11 cellular contexts compared by ENCODE assay signal in genomic region chr19:49554701-49555181, GRCh38. TPM values are rescaled to one million over a fixed set of nuclear protein-coding genes. Genes with fewer than 3 reads are reported as not detected.
A peak's percentile ranks its signal among the peaks of the same experiment; 100 is the strongest.
DNase-seq lines count a peak whose midpoint lies in the region; ATAC-seq and TF ChIP-seq lines count a peak whose summit lies in the region.
"Had no signal": no experiment of that assay in that cellular context is flagged by ENCODE, and none has a peak within 500 bp of the region (broad histone marks: within the 10 kb centered on the region; RNA-seq: fewer than 3 reads in every experiment).

No MANE protein-coding gene starts in this region.

- no peaks in the 10 kb centered on the region for H3K79me2 ChIP-seq in Karpas-422 (ENCODE audit: low read length)

- H3K9me3 ChIP-seq in T-helper 17 cell (ENCODE audit: control insufficient read depth, low read length, poor library complexity, severe bottlenecking) = no peaks in the 10 kb centered on the region
- no peaks in the 10 kb centered on the region for H3K9me3 ChIP-seq in stomach
- H3K9me3 ChIP-seq in Karpas-422 (ENCODE audit: low read length) = no peaks in the 10 kb centered on the region
- H3K9me3 ChIP-seq: MG63 had no signal

- DNase-seq in T-helper 17 cell (peak in 2 of 3 donors; percentile 29 to 41), left colon (peak in 1 of 2 donors; percentile 40), stomach (no peak), Karpas-422 (no peak), NCI-H524 treated with DMSO at 0.1 percent for 48 hours (lab: John Stamatoyannopoulos, UW) (no peak), H4 (ENCODE audit: low spot score) (no peak)
- DNase-seq: cerebellar nuclear complex, MG63, SHP77 had no signal

- no peak overlapping the region for H3K4me3 ChIP-seq in stomach
- no peak overlapping the region for H3K4me3 ChIP-seq in Karpas-422 (ENCODE audit: low read length)
- H3K4me3 ChIP-seq: MG63 had no signal

- peak overlapping the region; percentile 96 for H3K27ac Mint-ChIP-seq in T-helper 17 cell
- H3K27ac Mint-ChIP-seq in activated naive CD8-positive, alpha-beta T cell = peak overlapping the region; percentile 99
- H3K27ac Mint-ChIP-seq: stimulated activated memory B cell treated with anti-CD40 and anti-IgM and Interleukin-4, amounts not matched to agents 10 μg/mL and 1 μg/mL and 100 μg/mL, for 72 hours had no signal

- H3K9me3 Mint-ChIP-seq in activated naive CD8-positive, alpha-beta T cell (ENCODE audit: low read depth) = no peaks in the 10 kb centered on the region
- H3K9me3 Mint-ChIP-seq: stimulated activated memory B cell treated with anti-CD40 and anti-IgM and Interleukin-4, amounts not matched to agents 10 μg/mL and 1 μg/mL and 100 μg/mL, for 72 hours had no signal

- TF ChIP-seq CTCF in stomach (IDR thresholded peaks at IDR 0.05) = no peak

- intact Hi-C loops in left colon (cut with DNase I, micrococcal nuclease) = no loop called here
- intact Hi-C loops in stomach (cut with DNase I; ENCODE audit: low total_unique reads) = no loop called here

- TF ChIP-seq POLR2A in stomach (IDR thresholded peaks at IDR 0.05) = no peak

- peak overlapping the region; percentile 71 for H3K4me3 Mint-ChIP-seq in T-helper 17 cell
- H3K4me3 Mint-ChIP-seq in activated naive CD8-positive, alpha-beta T cell = peak overlapping the region; percentile 77
- H3K4me3 Mint-ChIP-seq: stimulated activated memory B cell treated with anti-CD40 and anti-IgM and Interleukin-4, amounts not matched to agents 10 μg/mL and 1 μg/mL and 100 μg/mL, for 72 hours had no signal

- no peak overlapping the region for H3K9ac ChIP-seq in Karpas-422 (ENCODE audit: low read length)

- H3K4me1 ChIP-seq in stomach (peaks cover 27 to 56% (median 47%) of the 10 kb centered on the region in 4 donors), Karpas-422 (ENCODE audit: low read length) (no peaks in the 10 kb centered on the region)

- no peaks in the 10 kb centered on the region for H3K27me3 Mint-ChIP-seq in T-helper 17 cell
- H3K27me3 Mint-ChIP-seq in activated naive CD8-positive, alpha-beta T cell = no peaks in the 10 kb centered on the region
- H3K27me3 Mint-ChIP-seq: stimulated activated memory B cell treated with anti-CD40 and anti-IgM and Interleukin-4, amounts not matched to agents 10 μg/mL and 1 μg/mL and 100 μg/mL, for 72 hours had no signal

- H3K27me3 ChIP-seq in stomach (no peaks in the 10 kb centered on the region), Karpas-422 (ENCODE audit: low read length) (no peaks in the 10 kb centered on the region)
- H3K27me3 ChIP-seq: MG63 had no signal

- H3K9me2 ChIP-seq in Karpas-422 (replicated peaks; ENCODE audit: insufficient read depth, low read length) = no peaks in the 10 kb centered on the region

- no peak overlapping the region for H2AFZ ChIP-seq in Karpas-422 (ENCODE audit: low read length)

- no peaks in the 10 kb centered on the region; the same call in 1 of the 2 replicates for H4K20me1 ChIP-seq in Karpas-422 (ENCODE audit: insufficient read depth, low read depth, low read length)

- peaks cover 6% of the 10 kb centered on the region for H3K36me3 Mint-ChIP-seq in T-helper 17 cell (ENCODE audit: low read depth)
- peaks cover 9% of the 10 kb centered on the region for H3K36me3 Mint-ChIP-seq in activated naive CD8-positive, alpha-beta T cell

- no peak for ATAC-seq in T-helper 17 cell
- peak; percentile 25 for ATAC-seq in left colon
- ATAC-seq: stimulated activated memory B cell treated with anti-CD40 and anti-IgM and Interleukin-4, amounts not matched to agents 10 μg/mL and 1 μg/mL and 100 μg/mL, for 72 hours had no signal

- 49 to 67% (median 63%) methylated on average over 17 of the region's 17 CpGs for WGBS in stomach, 5 donors

- no peak for TF ChIP-seq EP300 in stomach (IDR thresholded peaks at IDR 0.05)

- H3K4me1 Mint-ChIP-seq in T-helper 17 cell = peaks cover 43% of the 10 kb centered on the region
- H3K4me1 Mint-ChIP-seq in activated naive CD8-positive, alpha-beta T cell (ENCODE audit: low read depth) = peaks cover 67% of the 10 kb centered on the region

- no peak overlapping the region for H3K4me2 ChIP-seq in Karpas-422 (ENCODE audit: low read depth, low read length, poor library complexity, severe bottlenecking)

- peaks cover 30 to 55% (median 46%) of the 10 kb centered on the region in 4 donors for H3K36me3 ChIP-seq in stomach
- peaks cover 24% of the 10 kb centered on the region for H3K36me3 ChIP-seq in Karpas-422 (ENCODE audit: insufficient read depth, low read length)

- peak overlapping the region; percentile 74 to 86 (median 80) for H3K27ac ChIP-seq in stomach
- no peak overlapping the region for H3K27ac ChIP-seq in Karpas-422 (ENCODE audit: low read length)

RNA-seq across cellular contexts. Expression of gene NOSIP, which starts 25.6 kb away (rescaled TPM):
- total RNA-seq in T-helper 17 cell = 100 to 1,000 TPM; 161 to 195 TPM
- total RNA-seq in left colon = 10 to 100 TPM; 62.8 to 66.4 TPM
- total RNA-seq in stomach = 100 to 1,000 TPM in 1 of 5 donors, 10 to 100 TPM in 4; 18.1 to 354 (median 70.5) TPM
- 100 to 1,000 TPM in 2 of 3 donors, 10 to 100 TPM in 1; 94.6 to 154 (median 113) TPM for polyA plus RNA-seq in stomach
- 68.5 and 136 TPM in 2 replicates for total RNA-seq in Karpas-422 (2014; rRNA removed; shearing (Covaris generic); ENCODE audit: low replicate concordance)
- 95.7 and 114 TPM in 2 replicates for total RNA-seq in H4 (2014; rRNA removed; shearing (Covaris generic))

RNA-seq across cellular contexts. Expression of gene PRRG2, which starts 26.4 kb away (rescaled TPM):
- total RNA-seq in T-helper 17 cell (1 to 10 TPM; 1.1 to 1.3 TPM), left colon (10 to 100 TPM; 22.4 to 26.1 TPM), stomach (10 to 100 TPM in 1 of 5 donors, 1 to 10 TPM in 2, not detected in 2; 5.9 to 12.5 (median 10.0) TPM)
- 10 to 100 TPM in 1 of 3 donors, 1 to 10 TPM in 2; 8.6 to 14.7 (median 9.0) TPM for polyA plus RNA-seq in stomach
- 1.3 and 3.8 TPM in 2 replicates for total RNA-seq in Karpas-422 (2014; rRNA removed; shearing (Covaris generic); ENCODE audit: low replicate concordance)
- 0.56 TPM in 1 of 2 replicates, not detected in the other for total RNA-seq in H4 (2014; rRNA removed; shearing (Covaris generic))

RNA-seq across cellular contexts. Expression of gene RCN3, which starts 26.9 kb away (rescaled TPM):
- total RNA-seq in T-helper 17 cell = 1 to 10 TPM in 1 of 2 donors, under 1 TPM in 1; 0.97 to 1.3 TPM
- total RNA-seq in left colon = 10 to 100 TPM; 18.2 to 21.7 TPM
- 100 to 1,000 TPM in 1 of 5 donors, 10 to 100 TPM in 2, 1 to 10 TPM in 1, not detected in 1; 3.1 to 553 (median 18.1) TPM for total RNA-seq in stomach
- polyA plus RNA-seq in stomach = 10 to 100 TPM in 2 of 3 donors, 1 to 10 TPM in 1; 9.9 to 17.6 (median 10.1) TPM
- total RNA-seq in Karpas-422 (2014; rRNA removed; shearing (Covaris generic); ENCODE audit: low replicate concordance) = 0.22 TPM in 1 of 2 replicates, not detected in the other
- 6.1 and 7.6 TPM in 2 replicates for total RNA-seq in H4 (2014; rRNA removed; shearing (Covaris generic))

RNA-seq across cellular contexts. Expression of gene PRR12, which starts 36.2 kb away (rescaled TPM):
- total RNA-seq in T-helper 17 cell (10 to 100 TPM; 44.6 to 50.7 TPM), left colon (10 to 100 TPM; 20.5 to 26.4 TPM), stomach (10 to 100 TPM in 3 of 5 donors, 1 to 10 TPM in 2; 4.6 to 88.3 (median 13.9) TPM)
- polyA plus RNA-seq in stomach = 10 to 100 TPM in 1 of 3 donors, 1 to 10 TPM in 2; 3.1 to 16.7 (median 5.6) TPM
- total RNA-seq in Karpas-422 (2014; rRNA removed; shearing (Covaris generic); ENCODE audit: low replicate concordance) = 8.7 and 12.8 TPM in 2 replicates
- 0.99 and 1.0 TPM in 2 replicates for total RNA-seq in H4 (2014; rRNA removed; shearing (Covaris generic))

RNA-seq across cellular contexts. Expression of gene FCGRT, which starts 42.3 kb away (rescaled TPM):
- total RNA-seq in T-helper 17 cell = 10 to 100 TPM; 18.7 to 24.6 TPM
- total RNA-seq in left colon = 100 to 1,000 TPM; 411 to 508 TPM
- total RNA-seq in stomach = 100 to 1,000 TPM in 4 of 5 donors, 10 to 100 TPM in 1; 90.2 to 634 (median 183) TPM
- 10 to 100 TPM; 79.0 to 94.8 (median 92.0) TPM for polyA plus RNA-seq in stomach
- 1.8 and 3.5 TPM in 2 replicates for total RNA-seq in Karpas-422 (2014; rRNA removed; shearing (Covaris generic); ENCODE audit: low replicate concordance)
- total RNA-seq in H4 (2014; rRNA removed; shearing (Covaris generic)) = 2.3 and 2.7 TPM in 2 replicates

Comparison
In these comparisons a context has a peak if more than half of its experiments do, and no peak if none do; other contexts are left out.
1. DNase-seq: peak in T-helper 17 cell (2 of 3); none in stomach (single experiment), Karpas-422 (single experiment), NCI-H524 treated with DMSO at 0.1 percent for 48 hours (single experiment) and H4 (single experiment).